In the genomic region with DNA sequence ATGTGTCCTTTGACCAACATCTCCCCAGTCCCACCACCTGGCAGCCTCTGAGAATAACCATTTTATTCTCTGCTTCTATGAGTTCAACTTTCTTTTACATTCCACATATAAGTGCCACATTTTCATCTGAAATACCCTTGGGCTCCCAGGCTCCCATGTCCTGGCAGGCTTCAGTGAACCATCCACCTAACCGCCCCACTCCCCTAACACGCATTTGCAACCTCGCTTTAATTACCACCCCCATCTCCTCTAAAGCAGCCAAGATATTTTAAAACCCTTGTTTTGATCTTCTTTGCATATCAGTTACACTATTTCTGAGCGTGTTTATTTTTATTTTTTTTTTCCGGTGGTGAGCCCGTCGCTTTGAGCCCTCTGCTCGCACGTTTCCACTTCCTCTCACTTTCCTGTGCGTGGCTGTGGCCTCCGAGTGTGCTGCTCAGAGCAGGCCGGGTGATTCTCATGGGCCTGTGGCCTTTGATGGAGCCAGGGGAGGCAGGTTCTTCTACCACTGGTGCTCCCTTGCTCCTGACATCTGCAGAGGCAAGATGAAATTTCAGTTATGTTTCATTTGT, we compare ENCODE assay signal across 8 cellular contexts.
DNase-seq lines count a peak whose midpoint lies in the region; ATAC-seq lines count a peak whose summit lies in the region.

No MANE protein-coding gene starts in this region.

- DNase-seq in UCSD-AML1 (lab: John Stamatoyannopoulos, UW; ENCODE audit: unreplicated experiment) (peak; percentile 66), NK-92 (lab: John Stamatoyannopoulos, UW; ENCODE audit: unreplicated experiment) (no peak), SIG-M5 (lab: John Stamatoyannopoulos, UW) (no peak), NCI-H2029 treated with DMSO at 0.1 percent for 48 hours (lab: John Stamatoyannopoulos, UW) (no peak), SHP77 treated with DMSO at 0.1 percent for 48 hours (lab: John Stamatoyannopoulos, UW) (no peak)
- DNase-seq in activated naive CD4-positive, alpha-beta T cell treated with anti-CD3 and anti-CD28 coated beads, Interleukin-2, amount 50 U/mL, for 16 hours: peak; percentile 38
- peak; percentile 33 for DNase-seq in stimulated activated CD8-positive, alpha-beta memory T cell treated with anti-CD3 and anti-CD28 coated beads, Interleukin-12 subunit alpha, Interleukin-12 subunit beta, amount 100 ng/mL, for 1 hour (ENCODE audit: low read depth)

- ATAC-seq in HG02885 (IDR thresholded peaks at IDR 0.05; ENCODE audit: poor library complexity, unreplicated experiment): peak; percentile 74

Comparison
In these comparisons a context has a peak if more than half of its experiments do, and no peak if none do; other contexts are left out.
1. DNase-seq: peak in UCSD-AML1 (single experiment), activated naive CD4-positive, alpha-beta T cell treated with anti-CD3 and anti-CD28 coated beads, Interleukin-2, amount 50 U/mL, for 16 hours (single experiment) and stimulated activated CD8-positive, alpha-beta memory T cell treated with anti-CD3 and anti-CD28 coated beads, Interleukin-12 subunit alpha, Interleukin-12 subunit beta, amount 100 ng/mL, for 1 hour (single experiment); none in NK-92 (single experiment), SIG-M5 (single experiment), NCI-H2029 treated with DMSO at 0.1 percent for 48 hours (single experiment) and SHP77 treated with DMSO at 0.1 percent for 48 hours (single experiment).